Comparison of ENCODE assay signal across 23 cellular contexts in the genomic region with DNA sequence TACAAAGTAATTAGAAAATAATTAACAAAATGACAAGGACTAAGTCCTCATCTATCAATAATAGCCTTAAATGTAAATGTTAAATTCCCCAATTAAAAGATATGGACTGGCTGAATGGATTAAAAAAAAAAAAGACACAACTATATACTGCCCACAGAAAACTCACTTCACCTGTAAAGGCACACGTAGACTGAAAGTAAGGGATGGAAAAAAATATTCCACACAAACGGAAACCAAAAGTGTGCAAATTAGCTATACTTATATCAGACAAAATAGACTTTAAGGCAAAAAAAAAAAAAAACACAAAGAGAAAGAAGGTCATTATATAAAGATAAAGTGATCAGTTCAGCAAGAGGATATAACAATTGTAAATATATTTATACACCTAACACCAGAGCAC. TPM values are rescaled to one million over a fixed set of nuclear protein-coding genes. Genes with fewer than 3 reads are reported as not detected.
DNase-seq lines count a peak whose midpoint lies in the region; ATAC-seq and TF ChIP-seq lines count a peak whose summit lies in the region.
"Had no signal": no experiment of that assay in that cellular context is flagged by ENCODE, and none has a peak within 500 bp of the region (broad histone marks: within the 10 kb centered on the region; RNA-seq: fewer than 3 reads in every experiment).

No MANE protein-coding gene starts in this region.

- H3K27ac Mint-ChIP-seq in activated T-cell treated with anti-CD3 and anti-CD28 coated beads, Interleukin-2, amount 50 U/mL, for 72 hours: peak overlapping the region; percentile 59
- H3K27ac Mint-ChIP-seq in activated naive CD8-positive, alpha-beta T cell treated with anti-CD3 and anti-CD28 coated beads, Interleukin-2, amount 50 U/mL, for 24 hours: peak overlapping the region; percentile 52
- H3K27ac Mint-ChIP-seq: HFFc6, IgD-negative memory B cell had no signal

- intact Hi-C loops in right lobe of liver (cut with DNase I): no loop called here

- TF ChIP-seq CTCF in right lobe of liver (IDR thresholded peaks at IDR 0.05): no peak

- ATAC-seq in activated T-cell treated with anti-CD3 and anti-CD28 coated beads, Interleukin-2, amount 50 U/mL, for 72 hours (replicated peaks in 1 of 2): no peak
- ATAC-seq in activated T-cell treated with anti-CD3 and anti-CD28 coated beads, Interleukin-2, amount 50 U/mL, for 4 hours: no peak
- ATAC-seq in HG02870 (IDR thresholded peaks at IDR 0.05; ENCODE audit: unreplicated experiment) (peak; percentile 51), right lobe of liver (no peak)
- ATAC-seq in activated naive CD8-positive, alpha-beta T cell treated with anti-CD3 and anti-CD28 coated beads, Interleukin-2, amount 50 U/mL, for 24 hours: no peak
- ATAC-seq: Right ventricle myocardium inferior had no signal

- no peaks in the 10 kb centered on the region for H3K27me3 Mint-ChIP-seq in activated T-cell treated with anti-CD3 and anti-CD28 coated beads, Interleukin-2, amount 50 U/mL, for 72 hours (ENCODE audit: low read depth)
- no peaks in the 10 kb centered on the region for H3K27me3 Mint-ChIP-seq in activated T-cell treated with anti-CD3 and anti-CD28 coated beads, Interleukin-2, amount 50 U/mL, for 4 hours (ENCODE audit: low read depth)
- H3K27me3 Mint-ChIP-seq in activated naive CD8-positive, alpha-beta T cell treated with anti-CD3 and anti-CD28 coated beads, Interleukin-2, amount 50 U/mL, for 24 hours: no peaks in the 10 kb centered on the region
- H3K27me3 Mint-ChIP-seq: CD4-positive, CD25-positive, alpha-beta regulatory T cell; IgD-negative memory B cell had no signal

- H3K27ac ChIP-seq in right lobe of liver: no peak overlapping the region
- H3K27ac ChIP-seq: BLaER1, GM23248, KMS-11, PC-9, SJSA1 had no signal

- H3K9me3 ChIP-seq in right lobe of liver: no peaks in the 10 kb centered on the region
- H3K9me3 ChIP-seq: BLaER1, HAP-1, SJSA1 had no signal

- no peaks in the 10 kb centered on the region for H3K27me3 ChIP-seq in right lobe of liver
- H3K27me3 ChIP-seq: BLaER1, SJSA1 had no signal

- no peak for DNase-seq in activated T-cell treated with anti-CD3 and anti-CD28 coated beads, Interleukin-2, amount 50 U/mL, for 72 hours
- DNase-seq in activated T-cell treated with anti-CD3 and anti-CD28 coated beads, Interleukin-2, amount 50 U/mL, for 4 hours: no peak
- no peak for DNase-seq in activated naive CD8-positive, alpha-beta T cell treated with anti-CD3 and anti-CD28 coated beads, Interleukin-2, amount 50 U/mL, for 24 hours
- no peak for DNase-seq in H4 (ENCODE audit: low spot score)
- no peak for DNase-seq in right lobe of liver
- no peak for DNase-seq in stimulated activated CD4-positive, alpha-beta T cell treated with anti-CD3 and anti-CD28 coated beads, Interleukin-4, amount 100 ng/mL, for 4 hours
- DNase-seq: CD4-positive, CD25-positive, alpha-beta regulatory T cell; DMS153; DND-41; GM23248; HFFc6; MM.1S; NCI-H2029; NCI-H446; NCI-H526 treated with DMSO at 0.1 percent for 48 hours; PC-9 had no signal

- 71% methylated on average over 2 of the region's 2 CpGs for WGBS in right lobe of liver (ENCODE audit: insufficient coverage, low coverage, low lambda C conversion rate, missing lambda C conversion rate)

- no peak overlapping the region for H3K4me3 ChIP-seq in right lobe of liver
- H3K4me3 ChIP-seq: BLaER1, GM23248, HAP-1, PC-9, SJSA1 had no signal

- H3K9me3 Mint-ChIP-seq in activated T-cell treated with anti-CD3 and anti-CD28 coated beads, Interleukin-2, amount 50 U/mL, for 72 hours: no peaks in the 10 kb centered on the region
- H3K9me3 Mint-ChIP-seq in activated T-cell treated with anti-CD3 and anti-CD28 coated beads, Interleukin-2, amount 50 U/mL, for 4 hours: no peaks in the 10 kb centered on the region
- H3K9me3 Mint-ChIP-seq in activated naive CD8-positive, alpha-beta T cell treated with anti-CD3 and anti-CD28 coated beads, Interleukin-2, amount 50 U/mL, for 24 hours: no peaks in the 10 kb centered on the region
- H3K9me3 Mint-ChIP-seq: CD4-positive, CD25-positive, alpha-beta regulatory T cell; HFFc6; IgD-negative memory B cell had no signal

- peaks cover 42% of the 10 kb centered on the region for H3K4me1 Mint-ChIP-seq in activated T-cell treated with anti-CD3 and anti-CD28 coated beads, Interleukin-2, amount 50 U/mL, for 72 hours (ENCODE audit: low read depth)
- H3K4me1 Mint-ChIP-seq in activated T-cell treated with anti-CD3 and anti-CD28 coated beads, Interleukin-2, amount 50 U/mL, for 4 hours (ENCODE audit: low read depth): peaks cover 31% of the 10 kb centered on the region
- peaks cover 45% of the 10 kb centered on the region for H3K4me1 Mint-ChIP-seq in activated naive CD8-positive, alpha-beta T cell treated with anti-CD3 and anti-CD28 coated beads, Interleukin-2, amount 50 U/mL, for 24 hours

- no peak overlapping the region for H3K4me3 Mint-ChIP-seq in activated T-cell treated with anti-CD3 and anti-CD28 coated beads, Interleukin-2, amount 50 U/mL, for 72 hours
- H3K4me3 Mint-ChIP-seq in activated T-cell treated with anti-CD3 and anti-CD28 coated beads, Interleukin-2, amount 50 U/mL, for 4 hours: no peak overlapping the region
- H3K4me3 Mint-ChIP-seq in activated naive CD8-positive, alpha-beta T cell treated with anti-CD3 and anti-CD28 coated beads, Interleukin-2, amount 50 U/mL, for 24 hours: no peak overlapping the region
- H3K4me3 Mint-ChIP-seq: CD4-positive, CD25-positive, alpha-beta regulatory T cell; HFFc6 had no signal

- TF ChIP-seq POLR2A in right lobe of liver (IDR thresholded peaks at IDR 0.05): no peak

- H3K36me3 Mint-ChIP-seq in activated T-cell treated with anti-CD3 and anti-CD28 coated beads, Interleukin-2, amount 50 U/mL, for 72 hours (ENCODE audit: insufficient read depth in 2 of 2): peaks cover 0 to 9% of the 10 kb centered on the region in 2 donors
- H3K36me3 Mint-ChIP-seq in activated T-cell treated with anti-CD3 and anti-CD28 coated beads, Interleukin-2, amount 50 U/mL, for 4 hours (ENCODE audit: insufficient read depth): peaks cover 15% of the 10 kb centered on the region
- H3K36me3 Mint-ChIP-seq in activated naive CD8-positive, alpha-beta T cell treated with anti-CD3 and anti-CD28 coated beads, Interleukin-2, amount 50 U/mL, for 24 hours (ENCODE audit: low read depth): peaks cover 15% of the 10 kb centered on the region

- no peaks in the 10 kb centered on the region for H3K4me1 ChIP-seq in right lobe of liver
- H3K4me1 ChIP-seq: HAP-1, SJSA1 had no signal

- H3K36me3 ChIP-seq in right lobe of liver: no peaks in the 10 kb centered on the region
- H3K36me3 ChIP-seq: HAP-1, SJSA1 had no signal

RNA-seq across cellular contexts. Expression of a gene that starts 32.1 kb away (rescaled TPM):
- 10 to 100 TPM in 1 of 2 donors, 1 to 10 TPM in 1; 9.0 to 10.6 TPM for total RNA-seq in activated T-cell treated with anti-CD3 and anti-CD28 coated beads, Interleukin-2, amount 50 U/mL, for 72 hours
- 1 to 10 TPM; 7.4 to 9.7 (median 8.9) TPM for total RNA-seq in activated T-cell treated with anti-CD3 and anti-CD28 coated beads, Interleukin-2, amount 50 U/mL, for 4 hours
- total RNA-seq in H4 (2014; rRNA removed; shearing (Covaris generic)): 0.46 and 2.0 TPM in 2 replicates
- total RNA-seq in right lobe of liver: 10 to 100 TPM in 4 of 6 experiments, 1 to 10 TPM in 2; 7.1 to 27.3 (median 17.2) TPM
